Comparison of ENCODE assay signal across 2 cellular contexts in genomic region chr1:219928791-219929118, GRCh38.
A peak's percentile ranks its signal among the peaks of the same experiment; 100 is the strongest.
TF ChIP-seq lines count a peak whose summit lies in the region.

No MANE protein-coding gene starts in this region.

TF ChIP-seq in K562, 482 proteins besides CTCF, POLR2A, EP300 and RAD21 (continues in another document):
- 0 out of 2 replicates have a peak, but pooled peaks have one; percentile 18 for TF ChIP-seq HMGXB4 (CRISPR knock-in tag; IDR thresholded peaks at IDR 0.05)
- TF ChIP-seq SNAPC5 (CRISPR knock-in tag; IDR thresholded peaks at IDR 0.05): no peak
- TF ChIP-seq STAT6 (CRISPR knock-in tag; IDR thresholded peaks at IDR 0.05): peak; percentile 58; the same call in 1 of the 2 replicates
- TF ChIP-seq ZNF232 (CRISPR knock-in tag; IDR thresholded peaks at IDR 0.05): no peak
- TF ChIP-seq PBX2 (CRISPR knock-in tag; IDR thresholded peaks at IDR 0.05; ENCODE audit: low read depth): 0 out of 2 replicates have a peak, but pooled peaks have one; percentile 5
- 0 out of 2 replicates have a peak, but pooled peaks have one; percentile 47 for TF ChIP-seq PBX2 (tag; conservative IDR thresholded peaks at IDR 0.05; ENCODE audit: low read depth)
- TF ChIP-seq NR2C1 (IDR thresholded peaks at IDR 0.05): no peak
- TF ChIP-seq NR2C1 (tag; IDR thresholded peaks at IDR 0.05): no peak
- TF ChIP-seq SP1 (CRISPR knock-in tag; IDR thresholded peaks at IDR 0.05): 0 out of 2 replicates have a peak, but pooled peaks have one; percentile 6
- TF ChIP-seq MXI1 (IDR thresholded peaks at IDR 0.05; ENCODE audit: low read depth, low read length): no peak
- TF ChIP-seq KLF13 (tag; IDR thresholded peaks at IDR 0.05; ENCODE audit: borderline replicate concordance, low read depth): peak; percentile 71; the same call in 1 of the 2 replicates
- no peak for TF ChIP-seq BACH1 (tag; IDR thresholded peaks at IDR 0.05)
- TF ChIP-seq PKNOX1 (IDR thresholded peaks at IDR 0.05): peak; percentile 92
- no peak for TF ChIP-seq ZNF408 (CRISPR knock-in tag; IDR thresholded peaks at IDR 0.05; ENCODE audit: low read depth)
- TF ChIP-seq CBX3 (IDR thresholded peaks at IDR 0.05; ENCODE audit: borderline replicate concordance in 1 of 2, low read length in 2 of 2): peak in 1 of 2 experiments; percentile 57; a peak in 1 of 3 replicates

TF ChIP-seq in liver, 16 proteins besides CTCF, POLR2A, EP300 and RAD21:
- TF ChIP-seq ZBTB33 (IDR thresholded peaks at IDR 0.05) (no peak), RXRA (IDR thresholded peaks at IDR 0.05) (peak in 1 of 2 donors; percentile 0), FOXA1 (IDR thresholded peaks at IDR 0.05) (peak; percentile 39), SP1 (IDR thresholded peaks at IDR 0.05) (no peak)
